In genomic region chr1:173573596-173573995, GRCh38 we compare ENCODE assay signal across 23 cellular contexts. TPM values are rescaled to one million over a fixed set of nuclear protein-coding genes. Genes with fewer than 3 reads are reported as not detected.
"Had no signal": no experiment of that assay in that cellular context is flagged by ENCODE, and none has a peak within 500 bp of the region (broad histone marks: within the 10 kb centered on the region; RNA-seq: fewer than 3 reads in every experiment).

No MANE protein-coding gene starts in this region.

- H3K27me3 ChIP-seq: brain microvascular endothelial cell had no signal

- H3K36me3 Mint-ChIP-seq: activated naive CD4-positive, alpha-beta T cell treated with anti-CD3 and anti-CD28 coated beads, Interleukin-2, amount 50 U/mL, for 24 hours; WTC11 had no signal

- ATAC-seq: activated CD8-positive, alpha-beta T cell treated with anti-CD3 and anti-CD28 coated beads, Interleukin-2, amount 10 ng/mL, durations not matched to agents 7 days and 5 days; WTC11 had no signal

- H3K4me1 Mint-ChIP-seq: activated naive CD4-positive, alpha-beta T cell treated with anti-CD3 and anti-CD28 coated beads, Interleukin-2, amount 50 U/mL, for 24 hours; WTC11 had no signal

- DNase-seq: activated CD4-positive, alpha-beta T cell treated with anti-CD3 and anti-CD28 coated beads for 48 hours; activated CD4-positive, alpha-beta T cell treated with anti-CD3 and anti-CD28 coated beads, Interleukin-2, amount 50 U/mL, for 4 hours; activated CD4-positive, CD25-positive, alpha-beta regulatory T cell treated with anti-CD3 and anti-CD28 coated beads, Interleukin-2, amount 50 U/mL, for 72 hours; activated CD8-positive, alpha-beta memory T cell treated with anti-CD3 and anti-CD28 coated beads, Interleukin-2, amount 50 U/mL, for 48 hours; activated CD8-positive, alpha-beta T cell treated with anti-CD3 and anti-CD28 coated beads, Interleukin-2, amount 10 ng/mL, durations not matched to agents 7 days and 5 days; activated T-cell treated with anti-CD3 and anti-CD28 coated beads, Interleukin-2, amount 50 U/mL, for 1 hour; brain microvascular endothelial cell; caudate nucleus; KBM-7; MG63; MV-4-11; NCI-H1105; NCI-H1436; NCI-H1694 treated with DMSO at 0.1 percent for 48 hours; NCI-H2081; NCI-H524; SHP77 treated with DMSO at 0.1 percent for 48 hours had no signal

- H3K27ac ChIP-seq: brain microvascular endothelial cell had no signal

- H3K4me3 Mint-ChIP-seq: activated CD8-positive, alpha-beta T cell treated with anti-CD3 and anti-CD28 coated beads, Interleukin-2, amount 10 ng/mL, durations not matched to agents 7 days and 5 days; activated naive CD4-positive, alpha-beta T cell treated with anti-CD3 and anti-CD28 coated beads, Interleukin-2, amount 50 U/mL, for 24 hours; T-helper 1 cell treated with Interleukin-12 subunit alpha and Interleukin-12 subunit beta and Interleukin-4 antibody, amounts not matched to agents 30 μg/mL and 1 μg/mL, for 36 hours; WTC11 had no signal

- H3K27ac Mint-ChIP-seq: activated CD8-positive, alpha-beta T cell treated with anti-CD3 and anti-CD28 coated beads, Interleukin-2, amount 10 ng/mL, durations not matched to agents 7 days and 5 days; activated naive CD4-positive, alpha-beta T cell treated with anti-CD3 and anti-CD28 coated beads, Interleukin-2, amount 50 U/mL, for 24 hours; T-helper 1 cell treated with Interleukin-12 subunit alpha and Interleukin-12 subunit beta and Interleukin-4 antibody, amounts not matched to agents 30 μg/mL and 1 μg/mL, for 36 hours; WTC11 had no signal

- H3K4me3 ChIP-seq: MG63 had no signal

- H3K36me3 ChIP-seq: brain microvascular endothelial cell, MG63 had no signal

- H3K9me3 Mint-ChIP-seq: activated naive CD4-positive, alpha-beta T cell treated with anti-CD3 and anti-CD28 coated beads, Interleukin-2, amount 50 U/mL, for 24 hours; T-helper 1 cell treated with Interleukin-12 subunit alpha and Interleukin-12 subunit beta and Interleukin-4 antibody, amounts not matched to agents 30 μg/mL and 1 μg/mL, for 36 hours; WTC11 had no signal

- FAIRE-seq: RCC 7860 had no signal

- H3K9me3 ChIP-seq: MG63 had no signal

RNA-seq across cellular contexts. Expression of gene SLC9C2, which starts 29.3 kb away (rescaled TPM):
- total RNA-seq: activated CD8-positive, alpha-beta T cell treated with anti-CD3 and anti-CD28 coated beads, Interleukin-2, amount 10 ng/mL, durations not matched to agents 7 days and 5 days; LHCN-M2; SK-MEL-5; WTC11 had no signal
